ENCODE assay signal across 1 cellular context in the genomic region with DNA sequence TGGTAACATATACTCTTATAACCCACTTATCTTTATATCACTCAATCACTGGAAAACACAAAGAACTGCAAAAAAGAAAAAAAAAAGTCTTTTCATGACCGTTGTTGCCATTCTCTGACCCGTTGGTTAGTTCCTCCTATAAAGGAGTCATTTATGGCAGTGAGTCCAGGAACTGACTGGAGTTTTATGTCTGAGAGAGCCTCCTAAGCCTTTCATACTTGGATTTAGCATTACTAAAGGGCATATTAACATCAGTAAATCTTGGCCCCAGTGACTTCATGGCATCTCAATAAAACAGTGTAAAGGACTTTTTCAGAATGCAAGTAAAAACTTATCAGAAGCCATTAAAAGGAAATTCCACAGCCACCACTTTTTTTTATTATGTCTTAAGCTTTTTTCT.
TF ChIP-seq lines count a peak whose summit lies in the region.

No MANE protein-coding gene starts in this region.

TF ChIP-seq in GM23338, 12 proteins besides CTCF, POLR2A, EP300 and RAD21 (continued from another document):
- TF ChIP-seq ZNF462 (CRISPR knock-in tag; IDR thresholded peaks at IDR 0.05) (no peak), STAT1 (IDR thresholded peaks at IDR 0.05; ENCODE audit: unreplicated experiment) (no peak), NANOG (IDR thresholded peaks at IDR 0.05; ENCODE audit: borderline replicate concordance) (no peak)
